23 cellular contexts compared by ENCODE assay signal in the genomic region with DNA sequence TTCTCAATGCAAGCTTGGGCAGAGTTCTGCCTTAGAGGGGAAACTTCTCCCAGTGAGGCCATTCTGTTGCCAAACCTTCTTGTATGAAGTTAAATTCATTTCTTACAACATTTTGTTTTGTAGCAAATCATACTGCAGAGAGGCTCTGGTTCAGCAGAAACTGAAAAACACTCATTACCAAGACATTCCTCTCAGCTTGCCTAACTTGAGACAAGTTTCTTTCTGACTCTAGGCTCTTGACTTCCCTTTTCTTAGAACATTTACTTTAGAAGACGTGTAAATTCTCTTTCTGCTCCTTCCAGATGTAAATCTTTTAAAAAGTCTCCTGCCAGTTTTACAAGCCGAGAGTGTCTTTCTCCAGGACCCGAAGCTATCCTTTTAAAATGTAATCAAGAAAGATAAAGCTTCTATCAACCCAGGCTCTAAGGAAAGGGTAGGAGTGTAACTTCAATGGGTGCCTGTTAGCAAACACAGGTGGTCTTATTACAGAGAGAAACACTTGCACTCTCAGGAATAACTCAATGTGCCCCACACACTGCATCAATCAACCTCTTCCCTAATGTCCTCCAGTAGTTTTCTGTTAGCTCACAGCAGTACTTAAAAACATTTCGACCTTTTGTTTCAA.
DNase-seq lines count a peak whose midpoint lies in the region; ATAC-seq, FAIRE-seq and TF ChIP-seq lines count a peak whose summit lies in the region.
"Had no signal": no experiment of that assay in that cellular context is flagged by ENCODE, and none has a peak within 500 bp of the region (broad histone marks: within the 10 kb centered on the region; RNA-seq: fewer than 3 reads in every experiment).

No MANE protein-coding gene starts in this region.

- H3K56ac ChIP-seq in H1 (replicated peaks; ENCODE audit: insufficient read length, low read depth, low read length), result no peak overlapping the region

- no peak for TF ChIP-seq EP300 in H1 (IDR thresholded peaks at IDR 0.05; ENCODE audit: borderline replicate concordance in 1 of 2, low read depth in 2 of 2, low read length in 2 of 2)

- H4K20me1 ChIP-seq in H1 (replicated peaks in 1 of 2; ENCODE audit: control insufficient read depth in 1 of 2, insufficient read depth in 2 of 2, low read length in 2 of 2) (no peaks in the 10 kb centered on the region), GM23248 (ENCODE audit: insufficient read depth) (no peaks in the 10 kb centered on the region)

- H2BK12ac ChIP-seq in H1 (ENCODE audit: low read depth, low read length), result no peak overlapping the region

- H3F3A ChIP-seq in GM23248 (ENCODE audit: insufficient read depth), result no peaks in the 10 kb centered on the region

- no peaks in the 10 kb centered on the region for H3K9me3 ChIP-seq in H1 (ENCODE audit: insufficient read depth in 2 of 2, low read depth in 1 of 2, low read length in 1 of 2)
- no peaks in the 10 kb centered on the region for H3K9me3 ChIP-seq in GM23248 (ENCODE audit: low read depth)
- H3K9me3 ChIP-seq: pancreas, sigmoid colon, suprapubic skin had no signal

- no peak overlapping the region for H4K5ac ChIP-seq in H1 (ENCODE audit: insufficient read length, low read depth, low read length)

- CTCF ChIA-PET in H1 (lab: Charles Lee; ENCODE audit: partially characterized antibody) (interaction anchor here (0.7 to 1.2 kb wide), 3 partner anchors 12 to 292 kb away, joined by 3 to 4 read pairs (median 3); no protein-coding TSS in a partner anchor), HEK293T (lab: Yijun Ruan, JAX) (no interaction called here)

- no peak overlapping the region for H3K23ac ChIP-seq in H1 (ENCODE audit: insufficient read length)

- H2AK5ac ChIP-seq in H1 (ENCODE audit: low read depth, low read length), result no peak overlapping the region

- H3K79me1 ChIP-seq in H1 (ENCODE audit: low read depth, low read length), result no peaks in the 10 kb centered on the region

- H4K8ac ChIP-seq in H1 (ENCODE audit: extremely low read depth, insufficient read depth, low read length), result no peak overlapping the region

- H3K27me3 ChIP-seq in H1 (replicated peaks in 1 of 4; ENCODE audit: control insufficient read depth in 3 of 4, extremely low read depth in 1 of 4, insufficient read depth in 3 of 4, low read length in 3 of 4), result no peaks in the 10 kb centered on the region
- H3K27me3 ChIP-seq in GM23248 (replicated peaks; ENCODE audit: insufficient read depth), result no peaks in the 10 kb centered on the region
- H3K27me3 ChIP-seq: pancreas, sigmoid colon, suprapubic skin had no signal

- H3K4ac ChIP-seq in H1 (replicated peaks; ENCODE audit: insufficient read length, low read depth, low read length), result no peak overlapping the region

- peak; percentile 13 for FAIRE-seq in H1 (lab: Jason Lieb, UNC)
- FAIRE-seq: HTR-8/SVneo, pancreas had no signal

- in situ Hi-C loops in GM23248 (cut with MboI), result no loop called here

- no peak overlapping the region for H3K14ac ChIP-seq in H1 (ENCODE audit: insufficient read length)

- H2BK20ac ChIP-seq in H1 (ENCODE audit: low read length), result no peak overlapping the region

- H3K4me1 ChIP-seq in H1 (replicated peaks in 1 of 4; ENCODE audit: control insufficient read depth in 3 of 4, insufficient read depth in 4 of 4, low read length in 3 of 4) (no peaks in the 10 kb centered on the region), GM23248 (ENCODE audit: insufficient read depth) (no peaks in the 10 kb centered on the region)
- H3K4me1 ChIP-seq: left ventricle myocardium inferior, pancreas, sigmoid colon, suprapubic skin had no signal

- no peak overlapping the region for H3K4me3 ChIP-seq in H1 (ENCODE audit: extremely low read depth in 1 of 4, insufficient read depth in 2 of 4, low read depth in 3 of 4, low read length in 4 of 4)
- no peak overlapping the region for H3K4me3 ChIP-seq in GM23248
- H3K4me3 ChIP-seq: left ventricle myocardium inferior, pancreas, sigmoid colon, suprapubic skin had no signal

- WGBS in H1 (ENCODE audit: extremely low coverage in 1 of 2, insufficient coverage in 1 of 2, insufficient read length in 1 of 2, insufficient replicate concordance in 2 of 2, low coverage in 1 of 2, low lambda C conversion rate in 2 of 2, missing lambda C conversion rate in 1 of 2), 2 experiments, result 53% methylated on average over 4 of the region's 4 CpGs; no CpG with 5 or more reads in 1 of the 2 experiments
- 5 to 12% methylated on average over 4 of the region's 4 CpGs for WGBS in GM23248 (ENCODE audit: low coverage in 1 of 2, low lambda C conversion rate in 2 of 2, missing lambda C conversion rate in 2 of 2), 2 experiments

- no peak for DNase-seq in H1 (ENCODE audit: low read depth in 1 of 2, low spot score in 2 of 2)
- DNase-seq in GM23248, result no peak
- DNase-seq in ecto neural progenitor cell (ENCODE audit: low spot score), result no peak
- DNase-seq in islet precursor cell, result no peak
- DNase-seq in HEK293T (ENCODE audit: extremely low spot score), result no peak
- DNase-seq: activated CD4-positive, alpha-beta memory T cell treated with anti-CD3 and anti-CD28 coated beads, Interleukin-2, amount 10 ng/mL, durations not matched to agents 7 days and 5 days; activated T-cell treated with anti-CD3 and anti-CD28 coated beads, Interleukin-2, amount 50 U/mL, for 4 hours; CD4-positive, CD25-positive, alpha-beta regulatory T cell; DMS53; foreskin melanocyte; left ventricle myocardium inferior; NCI-H1436; pancreas; sigmoid colon; stimulated activated CD4-positive, alpha-beta T cell treated with anti-CD3 and anti-CD28 coated beads, Interleukin-2, amount 100 ng/mL, for 48 hours; T-helper 1 cell had no signal

- no peaks in the 10 kb centered on the region for H3K79me2 ChIP-seq in H1 (ENCODE audit: control insufficient read depth in 1 of 2, insufficient read depth in 2 of 2, low read length in 2 of 2)
- H3K79me2 ChIP-seq in GM23248 (ENCODE audit: insufficient read depth), result no peaks in the 10 kb centered on the region

- no peak for TF ChIP-seq POLR2A in H1 (IDR thresholded peaks at IDR 0.05; ENCODE audit: control extremely low read depth in 1 of 2, low read depth in 2 of 2, low read length in 2 of 2)

- H3K9ac ChIP-seq in H1 (replicated peaks in 1 of 4; ENCODE audit: extremely low read depth in 1 of 4, low read depth in 3 of 4, low read length in 3 of 4), result no peak overlapping the region
- no peak overlapping the region for H3K9ac ChIP-seq in GM23248

- no peak overlapping the region for H2BK5ac ChIP-seq in H1 (ENCODE audit: low read depth, low read length)

- no peak for TF ChIP-seq CTCF in H1 (IDR thresholded peaks at IDR 0.05; ENCODE audit: control extremely low read depth in 1 of 3, insufficient read depth in 1 of 3, low read depth in 1 of 3, low read length in 3 of 3)

- H2BK120ac ChIP-seq in H1 (replicated peaks; ENCODE audit: low read depth, low read length), result no peak overlapping the region

- no peaks in the 10 kb centered on the region for H3K36me3 ChIP-seq in H1 (ENCODE audit: control insufficient read depth in 2 of 4, insufficient read depth in 4 of 4, low read length in 3 of 4)
- H3K36me3 ChIP-seq in GM23248 (ENCODE audit: low read depth), result no peaks in the 10 kb centered on the region
- H3K36me3 ChIP-seq: left ventricle myocardium inferior, pancreas, sigmoid colon, suprapubic skin had no signal

- H3K18ac ChIP-seq in H1 (ENCODE audit: extremely low read depth, low read length), result no peak overlapping the region

- no peak for TF ChIP-seq RAD21 in H1 (IDR thresholded peaks at IDR 0.05 in 1 of 2, conservative IDR thresholded peaks at IDR 0.05 in 1 of 2; ENCODE audit: low read depth in 2 of 2, low read length in 2 of 2)

- H3K9me2 ChIP-seq in GM23248 (ENCODE audit: insufficient read depth), result no peaks in the 10 kb centered on the region

- peak overlapping the region; percentile 84 for H2AFZ ChIP-seq in H1 (ENCODE audit: low read length)
- H2AFZ ChIP-seq in GM23248, result no peak overlapping the region

- H2BK15ac ChIP-seq in H1 (ENCODE audit: low read length), result no peak overlapping the region

- H3K4me2 ChIP-seq in H1 (ENCODE audit: insufficient read depth in 1 of 2, low read depth in 2 of 2, low read length in 2 of 2), result no peak overlapping the region
- H3K4me2 ChIP-seq in GM23248 (ENCODE audit: unreplicated experiment), result no peak overlapping the region

- POLR2A ChIA-PET in H1 (lab: Charles Lee; ENCODE audit: partially characterized antibody) (no interaction called here), HEK293T (lab: Yijun Ruan, JAX) (no interaction called here)

- H3K23me2 ChIP-seq in H1 (ENCODE audit: low read depth, low read length), result no peaks in the 10 kb centered on the region

- H4K91ac ChIP-seq in H1 (replicated peaks; ENCODE audit: insufficient read length, low read length), result no peak overlapping the region

- H3K27ac ChIP-seq in H1 (ENCODE audit: low read depth, low read length) (no peak overlapping the region), GM23248 (no peak overlapping the region)
- H3K27ac ChIP-seq: epithelial cell of prostate, left ventricle myocardium inferior, pancreas, sigmoid colon, suprapubic skin had no signal

- ATAC-seq in GM18517 (IDR thresholded peaks at IDR 0.05; ENCODE audit: unreplicated experiment) (peak; percentile 49), GM21723 (IDR thresholded peaks at IDR 0.05; ENCODE audit: unreplicated experiment) (peak; percentile 61), HG03469 (IDR thresholded peaks at IDR 0.05; ENCODE audit: unreplicated experiment) (peak; percentile 64)
- ATAC-seq: activated T-cell treated with anti-CD3 and anti-CD28 coated beads, Interleukin-2, amount 50 U/mL, for 4 hours; pancreas; Right ventricle myocardium inferior had no signal

TF ChIP-seq in H1, 55 proteins besides CTCF, POLR2A, EP300 and RAD21 (continues in another document):
- no peak for TF ChIP-seq SUZ12 (IDR thresholded peaks at IDR 0.05; ENCODE audit: low read length)
- no peak for TF ChIP-seq SP2 (IDR thresholded peaks at IDR 0.05; ENCODE audit: low read length)
- no peak for TF ChIP-seq NRF1 (IDR thresholded peaks at IDR 0.05; ENCODE audit: low read depth, low read length)
- no peak for TF ChIP-seq BRCA1 (IDR thresholded peaks at IDR 0.05; ENCODE audit: low read depth, low read length)
- no peak for TF ChIP-seq EGR1 (IDR thresholded peaks at IDR 0.05; ENCODE audit: borderline replicate concordance, low read depth, low read length)
- TF ChIP-seq SIN3A (conservative IDR thresholded peaks at IDR 0.05 in 1 of 2, IDR thresholded peaks at IDR 0.05 in 1 of 2; ENCODE audit: low read depth in 1 of 2, low read length in 2 of 2), result no peak
- TF ChIP-seq ASH2L (IDR thresholded peaks at IDR 0.05; ENCODE audit: low read length), result no peak

TF ChIP-seq in HEK293T, 16 proteins besides CTCF, POLR2A, EP300 and RAD21:
- no peak for TF ChIP-seq CTBP1 (IDR thresholded peaks at IDR 0.05; ENCODE audit: borderline replicate concordance)
- TF ChIP-seq ZNF384 (IDR thresholded peaks at IDR 0.05), result no peak
- TF ChIP-seq SP1 (IDR thresholded peaks at IDR 0.05), result no peak
- TF ChIP-seq ELF4 (IDR thresholded peaks at IDR 0.05), result no peak
- no peak for TF ChIP-seq BHLHE40 (IDR thresholded peaks at IDR 0.05; ENCODE audit: borderline replicate concordance)
- TF ChIP-seq FOXK2 (IDR thresholded peaks at IDR 0.05), result no peak
- no peak for TF ChIP-seq FOXM1 (IDR thresholded peaks at IDR 0.05; ENCODE audit: borderline replicate concordance)
- no peak for TF ChIP-seq LEF1 (IDR thresholded peaks at IDR 0.05; ENCODE audit: borderline replicate concordance)
